9 cellular contexts compared by ENCODE assay signal in genomic region chr2:172674034-172674967, GRCh38.
A peak's percentile ranks its signal among the peaks of the same experiment; 100 is the strongest.
DNase-seq lines count a peak whose midpoint lies in the region; TF ChIP-seq lines count a peak whose summit lies in the region.
"Had no signal": no experiment of that assay in that cellular context is flagged by ENCODE, and none has a peak within 500 bp of the region (broad histone marks: within the 10 kb centered on the region; RNA-seq: fewer than 3 reads in every experiment).

No MANE protein-coding gene starts in this region.

- POLR2A ChIA-PET in AG04449 (lab: Yijun Ruan, JAX), result no interaction called here

- H3K27me3 ChIP-seq in MM.1S (replicated peaks; ENCODE audit: insufficient read depth, low read length), result no peaks in the 10 kb centered on the region
- no peaks in the 10 kb centered on the region for H3K27me3 ChIP-seq in liver (ENCODE audit: control insufficient read depth in 4 of 4, insufficient read depth in 4 of 4, low read length in 3 of 4)
- H3K27me3 ChIP-seq in tibial artery, result no peaks in the 10 kb centered on the region
- no peaks in the 10 kb centered on the region for H3K27me3 ChIP-seq in effector memory CD4-positive, alpha-beta T cell (replicated peaks; ENCODE audit: control insufficient read depth, insufficient read depth, low read length, poor library complexity, severe bottlenecking)

- H3K4me2 ChIP-seq in MM.1S (ENCODE audit: low read depth, low read length), result peak overlapping the region; percentile 48; the same call in 1 of the 2 replicates

- TF ChIP-seq RAD21 in liver (IDR thresholded peaks at IDR 0.05), result peak; percentile 78 to 91

- DNase-seq in AG04449 (ENCODE audit: low read depth, low spot score), result no peak
- peak; percentile 64 for DNase-seq in MM.1S
- DNase-seq in astrocyte of the hippocampus (ENCODE audit: low read depth, low spot score), result peak; percentile 22
- peak in 1 of 2 donors; percentile 65 for DNase-seq in tibial artery
- DNase-seq in NCI-H1930 (lab: John Stamatoyannopoulos, UW), result no peak
- DNase-seq in NCI-H1436 treated with DMSO at 0.1 percent for 48 hours (lab: John Stamatoyannopoulos, UW), result no peak
- DNase-seq in effector memory CD4-positive, alpha-beta T cell, result no peak
- DNase-seq: DND-41 had no signal

- H3K4me3 ChIP-seq in AG04449 (ENCODE audit: low read depth, low read length) (no peak overlapping the region), MM.1S (ENCODE audit: low read length) (peak overlapping the region; percentile 38), liver (ENCODE audit: low read depth in 1 of 3, low read length in 3 of 3) (no peak overlapping the region), tibial artery (peak overlapping the region; percentile 22 to 36)
- no peak overlapping the region for H3K4me3 ChIP-seq in effector memory CD4-positive, alpha-beta T cell (ENCODE audit: insufficient read depth, low read depth, low read length, poor library complexity, severe bottlenecking)

- no peaks in the 10 kb centered on the region for H4K20me1 ChIP-seq in MM.1S (ENCODE audit: insufficient read depth, low read length)

- intact Hi-C loops in tibial artery (cut with DNase I; ENCODE audit: low total_unique reads), result no loop called here

- TF ChIP-seq CTCF in AG04449 (IDR thresholded peaks at IDR 0.05; ENCODE audit: insufficient read depth, low read length, missing control alignments), result peak; percentile 77
- peak; percentile 83 for TF ChIP-seq CTCF in MM.1S (IDR thresholded peaks at IDR 0.05; ENCODE audit: low read length)
- TF ChIP-seq CTCF in liver (IDR thresholded peaks at IDR 0.05; ENCODE audit: low read depth, low read length, missing input control), result peak; percentile 73
- peak; percentile 49 to 60 for TF ChIP-seq CTCF in tibial artery (IDR thresholded peaks at IDR 0.05)

- H3K9me2 ChIP-seq in MM.1S (replicated peaks; ENCODE audit: insufficient read depth, low read length), result no peaks in the 10 kb centered on the region

- 53% methylated on average over 39 of the region's 39 CpGs for WGBS in liver

- CTCF ChIA-PET in AG04449 (lab: Yijun Ruan, JAX), result interaction anchor here (0.6 to 3.7 kb wide), 16 partner anchors 9 to 213 kb away, joined by 3 to 47 read pairs (median 5); no protein-coding TSS in a partner anchor

- H3K36me3 ChIP-seq in MM.1S (replicated peaks; ENCODE audit: insufficient read depth, low read length) (no peaks in the 10 kb centered on the region), liver (ENCODE audit: control insufficient read depth in 4 of 4, insufficient read depth in 3 of 4, low read depth in 1 of 4, low read length in 3 of 4) (no peaks in the 10 kb centered on the region), tibial artery (no peaks in the 10 kb centered on the region)
- H3K36me3 ChIP-seq in effector memory CD4-positive, alpha-beta T cell (ENCODE audit: control insufficient read depth, insufficient read depth, low read length), result no peaks in the 10 kb centered on the region

- H3K9ac ChIP-seq in MM.1S (ENCODE audit: low read length) (peak overlapping the region; percentile 11; the same call in 1 of the 2 replicates), liver (ENCODE audit: low read depth in 1 of 2, low read length in 2 of 2) (no peak overlapping the region)

- peak overlapping the region; percentile 74 for H2AFZ ChIP-seq in MM.1S (ENCODE audit: low read length)

- H3K27ac ChIP-seq in MM.1S (ENCODE audit: low read length) (no peak overlapping the region), liver (ENCODE audit: low read depth in 1 of 2, low read length in 2 of 2) (no peak overlapping the region), tibial artery (peak overlapping the region in 1 of 2 donors; percentile 60)
- H3K27ac ChIP-seq in effector memory CD4-positive, alpha-beta T cell (ENCODE audit: insufficient read depth, low read length, poor library complexity, severe bottlenecking), result no peak overlapping the region

- H3K9me3 ChIP-seq in MM.1S (replicated peaks; ENCODE audit: insufficient read depth, low read length) (no peaks in the 10 kb centered on the region), liver (ENCODE audit: control insufficient read depth in 4 of 4, low read length in 3 of 4) (no peaks in the 10 kb centered on the region), tibial artery (no peaks in the 10 kb centered on the region)
- H3K9me3 ChIP-seq in effector memory CD4-positive, alpha-beta T cell (ENCODE audit: control insufficient read depth, low read length), result no peaks in the 10 kb centered on the region

- H3F3A ChIP-seq in MM.1S (ENCODE audit: insufficient read depth, low read length), result no peaks in the 10 kb centered on the region

- peaks cover 4% of the 10 kb centered on the region; the same call in 1 of the 2 replicates for H3K4me1 ChIP-seq in MM.1S (ENCODE audit: low read length)
- H3K4me1 ChIP-seq in liver (ENCODE audit: control insufficient read depth in 4 of 4, insufficient read depth in 4 of 4, low read length in 3 of 4), result peaks cover 0 to 14% (median 4%) of the 10 kb centered on the region in 4 donors
- H3K4me1 ChIP-seq in tibial artery, result no peaks in the 10 kb centered on the region
- no peaks in the 10 kb centered on the region for H3K4me1 ChIP-seq in effector memory CD4-positive, alpha-beta T cell (ENCODE audit: control insufficient read depth, insufficient read depth, low read length, poor library complexity, severe bottlenecking)

- no peaks in the 10 kb centered on the region for H3K79me2 ChIP-seq in MM.1S (ENCODE audit: low read length)

TF ChIP-seq in liver, 16 proteins besides CTCF, POLR2A, EP300 and RAD21:
- TF ChIP-seq, protein P1, sequence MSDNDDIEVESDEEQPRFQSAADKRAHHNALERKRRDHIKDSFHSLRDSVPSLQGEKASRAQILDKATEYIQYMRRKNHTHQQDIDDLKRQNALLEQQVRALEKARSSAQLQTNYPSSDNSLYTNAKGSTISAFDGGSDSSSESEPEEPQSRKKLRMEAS (IDR thresholded peaks at IDR 0.05), result no peak
- TF ChIP-seq GABPA (IDR thresholded peaks at IDR 0.05 in 1 of 2, conservative IDR thresholded peaks at IDR 0.05 in 1 of 2), result no peak
- no peak for TF ChIP-seq HNF4G (IDR thresholded peaks at IDR 0.05)
- TF ChIP-seq SP1 (IDR thresholded peaks at IDR 0.05), result no peak
- TF ChIP-seq FOXA1 (IDR thresholded peaks at IDR 0.05), result no peak
- TF ChIP-seq RXRA (IDR thresholded peaks at IDR 0.05), result no peak
- TF ChIP-seq TAF1 (conservative IDR thresholded peaks at IDR 0.05), result no peak
- no peak for TF ChIP-seq JUND (IDR thresholded peaks at IDR 0.05)
- TF ChIP-seq, protein P2, sequence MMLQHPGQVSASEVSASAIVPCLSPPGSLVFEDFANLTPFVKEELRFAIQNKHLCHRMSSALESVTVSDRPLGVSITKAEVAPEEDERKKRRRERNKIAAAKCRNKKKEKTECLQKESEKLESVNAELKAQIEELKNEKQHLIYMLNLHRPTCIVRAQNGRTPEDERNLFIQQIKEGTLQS (IDR thresholded peaks at IDR 0.05), result no peak
- no peak for TF ChIP-seq EGR1 (IDR thresholded peaks at IDR 0.05; ENCODE audit: low read depth in 2 of 2)

Comparison
In these comparisons a context has a peak if more than half of its experiments do, and no peak if none do; other contexts are left out.
1. DNase-seq: peak in MM.1S (single experiment) and astrocyte of the hippocampus (single experiment); none in AG04449 (single experiment), NCI-H1930 (0 of 2), NCI-H1436 treated with DMSO at 0.1 percent for 48 hours (single experiment) and effector memory CD4-positive, alpha-beta T cell (0 of 3).
2. H3K4me3 ChIP-seq: peak in MM.1S (single experiment) and tibial artery (2 of 2); none in AG04449 (single experiment), liver (0 of 3) and effector memory CD4-positive, alpha-beta T cell (single experiment).
3. Peak in every context shown above with its lines, with median percentiles within 50 percentile points of each other: CTCF ChIP-seq.